ENCODE assay signal across 8 cellular contexts in genomic region chr2:144330951-144331651, GRCh38.
DNase-seq lines count a peak whose midpoint lies in the region; ATAC-seq and TF ChIP-seq lines count a peak whose summit lies in the region.

No MANE protein-coding gene starts in this region.

- no peaks in the 10 kb centered on the region for H3K36me3 ChIP-seq in upper lobe of right lung

- H3K4me3 Mint-ChIP-seq in central memory CD8-positive, alpha-beta T cell = peak overlapping the region; percentile 92

- intact Hi-C loops in upper lobe of right lung (cut with DNase I) = no loop called here

- no peaks in the 10 kb centered on the region for H3K9me3 ChIP-seq in mononuclear cell (ENCODE audit: low read depth, low read length)
- no peaks in the 10 kb centered on the region for H3K9me3 ChIP-seq in upper lobe of right lung

- H3K27ac ChIP-seq in upper lobe of right lung = peak overlapping the region; percentile 90

- peak; percentile 60 for DNase-seq in NCI-H82 (lab: John Stamatoyannopoulos, UW)
- no peak for DNase-seq in NCI-H82 treated with DMSO at 0.1 percent for 48 hours (lab: John Stamatoyannopoulos, UW; ENCODE audit: unreplicated experiment)
- DNase-seq in SK-MEL-5 (ENCODE audit: low read depth, low spot score) = peak; percentile 6
- no peak for DNase-seq in central memory CD8-positive, alpha-beta T cell (ENCODE audit: low spot score in 2 of 2)
- no peak for DNase-seq in upper lobe of right lung
- no peak for DNase-seq in NCI-H446 treated with DMSO at 0.1 percent for 48 hours (lab: John Stamatoyannopoulos, UW)
- no peak for DNase-seq in activated gamma-delta T cell treated with Interleukin-2 at 50 U/mL for 16 hours

- H3K4me1 Mint-ChIP-seq in central memory CD8-positive, alpha-beta T cell = peaks cover 54% of the 10 kb centered on the region

- H3K27me3 ChIP-seq in mononuclear cell (ENCODE audit: insufficient read depth, low read length) (no peaks in the 10 kb centered on the region), upper lobe of right lung (no peaks in the 10 kb centered on the region)

- H3K27me3 Mint-ChIP-seq in central memory CD8-positive, alpha-beta T cell = no peaks in the 10 kb centered on the region

- in situ Hi-C loops in SK-MEL-5 (cut with HindIII; ENCODE audit: low pct_unique_long_range_greater_than_20kb, low sequenced_read_pairs) = no loop called here

- no peak for ATAC-seq in central memory CD8-positive, alpha-beta T cell (replicated peaks; ENCODE audit: extremely low read depth, poor library complexity, severe bottlenecking)
- ATAC-seq in upper lobe of right lung = no peak

- H3K4me1 ChIP-seq in mononuclear cell (ENCODE audit: insufficient read depth, low read length) (peaks cover 15% of the 10 kb centered on the region), upper lobe of right lung (peaks cover 14% of the 10 kb centered on the region)

- TF ChIP-seq CTCF in upper lobe of right lung (IDR thresholded peaks at IDR 0.05) = no peak

- H3K4me3 ChIP-seq in mononuclear cell (ENCODE audit: low read length) (peak overlapping the region; percentile 56), upper lobe of right lung (peak overlapping the region; percentile 68)

- peaks cover 15% of the 10 kb centered on the region for H3K36me3 Mint-ChIP-seq in central memory CD8-positive, alpha-beta T cell (ENCODE audit: insufficient read depth)

- H3K9me3 Mint-ChIP-seq in central memory CD8-positive, alpha-beta T cell = no peaks in the 10 kb centered on the region

- peak overlapping the region; percentile 84 for H3K27ac Mint-ChIP-seq in central memory CD8-positive, alpha-beta T cell (ENCODE audit: low read depth)

Comparison
In these comparisons a context has a peak if more than half of its experiments do, and no peak if none do; other contexts are left out.
1. DNase-seq: peak in NCI-H82 (single experiment) and SK-MEL-5 (single experiment); none in NCI-H82 treated with DMSO at 0.1 percent for 48 hours (single experiment), central memory CD8-positive, alpha-beta T cell (0 of 2), upper lobe of right lung (single experiment), NCI-H446 treated with DMSO at 0.1 percent for 48 hours (single experiment) and activated gamma-delta T cell treated with Interleukin-2 at 50 U/mL for 16 hours (single experiment).